Comparison of ENCODE assay signal across 13 cellular contexts in genomic region chr13:32300920-32301319, GRCh38. TPM values are rescaled to one million over a fixed set of nuclear protein-coding genes. Genes with fewer than 3 reads are reported as not detected.
DNase-seq lines count a peak whose midpoint lies in the region; ATAC-seq and TF ChIP-seq lines count a peak whose summit lies in the region.
"Had no signal": no experiment of that assay in that cellular context is flagged by ENCODE, and none has a peak within 500 bp of the region (broad histone marks: within the 10 kb centered on the region; RNA-seq: fewer than 3 reads in every experiment).

No MANE protein-coding gene starts in this region.

- ATAC-seq in activated CD8-positive, alpha-beta T cell treated with anti-CD3 and anti-CD28 coated beads for 36 hours, result peak; percentile 47
- ATAC-seq in activated CD8-positive, alpha-beta T cell treated with anti-CD3 and anti-CD28 coated beads, Interleukin-2, amount 10 ng/mL, durations not matched to agents 7 days and 5 days, result no peak
- peak; percentile 52 to 86 for ATAC-seq in activated naive CD4-positive, alpha-beta T cell treated with anti-CD3 and anti-CD28 coated beads, Interleukin-2, amount 50 U/mL, for 72 hours
- ATAC-seq in stimulated activated effector memory CD8-positive, alpha-beta T cell treated with anti-CD3 and anti-CD28 coated beads, Interleukin-12 subunit alpha, Interleukin-12 subunit beta, amount 100 ng/mL, for 72 hours, result peak; percentile 93
- ATAC-seq: A549, GM23338 had no signal

- intact Hi-C loops in activated CD8-positive, alpha-beta T cell treated with anti-CD3 and anti-CD28 coated beads for 36 hours (cut with micrococcal nuclease), result no loop called here
- intact Hi-C loops in posterior vena cava (cut with DNase I), result loop anchor here in 1 of 2 donors (10.0 kb wide), 1 partner anchor 386 kb away; no protein-coding TSS in a partner anchor

- H3K27ac Mint-ChIP-seq in activated CD8-positive, alpha-beta T cell treated with anti-CD3 and anti-CD28 coated beads for 36 hours, result no peak overlapping the region
- no peak overlapping the region for H3K27ac Mint-ChIP-seq in activated CD8-positive, alpha-beta T cell treated with anti-CD3 and anti-CD28 coated beads, Interleukin-2, amount 10 ng/mL, durations not matched to agents 7 days and 5 days
- H3K27ac Mint-ChIP-seq in activated naive CD4-positive, alpha-beta T cell treated with anti-CD3 and anti-CD28 coated beads, Interleukin-2, amount 50 U/mL, for 72 hours, result no peak overlapping the region
- no peak overlapping the region for H3K27ac Mint-ChIP-seq in stimulated activated effector memory CD8-positive, alpha-beta T cell treated with anti-CD3 and anti-CD28 coated beads, Interleukin-12 subunit alpha, Interleukin-12 subunit beta, amount 100 ng/mL, for 72 hours
- H3K27ac Mint-ChIP-seq: CD4-positive, alpha-beta memory T cell; GM23338 had no signal

- no peak for TF ChIP-seq CTCF in activated CD8-positive, alpha-beta T cell treated with anti-CD3 and anti-CD28 coated beads for 36 hours (IDR thresholded peaks at IDR 0.05)

- H3K36me3 Mint-ChIP-seq in activated CD8-positive, alpha-beta T cell treated with anti-CD3 and anti-CD28 coated beads for 36 hours (ENCODE audit: low read depth), result no peaks in the 10 kb centered on the region
- H3K36me3 Mint-ChIP-seq in activated CD8-positive, alpha-beta T cell treated with anti-CD3 and anti-CD28 coated beads, Interleukin-2, amount 10 ng/mL, durations not matched to agents 7 days and 5 days (ENCODE audit: low read depth), result no peaks in the 10 kb centered on the region
- no peaks in the 10 kb centered on the region for H3K36me3 Mint-ChIP-seq in activated naive CD4-positive, alpha-beta T cell treated with anti-CD3 and anti-CD28 coated beads, Interleukin-2, amount 50 U/mL, for 72 hours
- H3K36me3 Mint-ChIP-seq in stimulated activated effector memory CD8-positive, alpha-beta T cell treated with anti-CD3 and anti-CD28 coated beads, Interleukin-12 subunit alpha, Interleukin-12 subunit beta, amount 100 ng/mL, for 72 hours, result no peaks in the 10 kb centered on the region

- POLR2A ChIA-PET in activated CD8-positive, alpha-beta T cell treated with anti-CD3 and anti-CD28 coated beads for 36 hours (lab: Charles Lee), result interaction anchor here (1.3 kb wide), 1 partner anchor 15 kb away, joined by 4 read pairs; the partner anchor contains the start of genes BRCA2 and ZAR1L
- POLR2A ChIA-PET in activated CD8-positive, alpha-beta T cell treated with anti-CD3 and anti-CD28 coated beads, Interleukin-2, amount 10 ng/mL, durations not matched to agents 7 days and 5 days (lab: Charles Lee), result interaction anchor here (2.1 kb wide), 1 partner anchor 14 kb away, joined by 12 read pairs; the partner anchor contains the start of genes BRCA2 and ZAR1L

- peaks cover 18% of the 10 kb centered on the region for H3K27me3 Mint-ChIP-seq in activated CD8-positive, alpha-beta T cell treated with anti-CD3 and anti-CD28 coated beads for 36 hours
- H3K27me3 Mint-ChIP-seq in activated CD8-positive, alpha-beta T cell treated with anti-CD3 and anti-CD28 coated beads, Interleukin-2, amount 10 ng/mL, durations not matched to agents 7 days and 5 days (ENCODE audit: low read depth), result peaks cover 26% of the 10 kb centered on the region

- H3K9me3 Mint-ChIP-seq in activated CD8-positive, alpha-beta T cell treated with anti-CD3 and anti-CD28 coated beads for 36 hours, result no peaks in the 10 kb centered on the region
- no peaks in the 10 kb centered on the region for H3K9me3 Mint-ChIP-seq in activated CD8-positive, alpha-beta T cell treated with anti-CD3 and anti-CD28 coated beads, Interleukin-2, amount 10 ng/mL, durations not matched to agents 7 days and 5 days (ENCODE audit: insufficient read depth)
- H3K9me3 Mint-ChIP-seq in activated naive CD4-positive, alpha-beta T cell treated with anti-CD3 and anti-CD28 coated beads, Interleukin-2, amount 50 U/mL, for 72 hours, result no peaks in the 10 kb centered on the region
- H3K9me3 Mint-ChIP-seq in stimulated activated effector memory CD8-positive, alpha-beta T cell treated with anti-CD3 and anti-CD28 coated beads, Interleukin-12 subunit alpha, Interleukin-12 subunit beta, amount 100 ng/mL, for 72 hours, result no peaks in the 10 kb centered on the region
- H3K9me3 Mint-ChIP-seq: CD4-positive, alpha-beta memory T cell; GM23338 had no signal

- no peak overlapping the region for H3K4me3 Mint-ChIP-seq in activated CD8-positive, alpha-beta T cell treated with anti-CD3 and anti-CD28 coated beads for 36 hours
- H3K4me3 Mint-ChIP-seq in activated CD8-positive, alpha-beta T cell treated with anti-CD3 and anti-CD28 coated beads, Interleukin-2, amount 10 ng/mL, durations not matched to agents 7 days and 5 days, result no peak overlapping the region
- no peak overlapping the region for H3K4me3 Mint-ChIP-seq in stimulated activated effector memory CD8-positive, alpha-beta T cell treated with anti-CD3 and anti-CD28 coated beads, Interleukin-12 subunit alpha, Interleukin-12 subunit beta, amount 100 ng/mL, for 72 hours
- H3K4me3 Mint-ChIP-seq: CD4-positive, alpha-beta memory T cell; GM23338 had no signal

- no peak for DNase-seq in activated CD8-positive, alpha-beta T cell treated with anti-CD3 and anti-CD28 coated beads for 36 hours
- no peak for DNase-seq in activated CD8-positive, alpha-beta T cell treated with anti-CD3 and anti-CD28 coated beads, Interleukin-2, amount 10 ng/mL, durations not matched to agents 7 days and 5 days
- DNase-seq in activated naive CD4-positive, alpha-beta T cell treated with anti-CD3 and anti-CD28 coated beads, Interleukin-2, amount 50 U/mL, for 72 hours (ENCODE audit: low spot score in 2 of 2), result peak in 1 of 2 donors; percentile 42
- no peak for DNase-seq in activated naive CD4-positive, alpha-beta T cell treated with Interleukin-2 at 50 U/mL for 16 hours
- no peak for DNase-seq in stimulated activated effector memory CD8-positive, alpha-beta T cell treated with anti-CD3 and anti-CD28 coated beads, Interleukin-12 subunit alpha, Interleukin-12 subunit beta, amount 100 ng/mL, for 72 hours (ENCODE audit: low spot score in 2 of 2)
- DNase-seq in posterior vena cava (ENCODE audit: low spot score), result no peak
- DNase-seq: BE2C; CD4-positive, alpha-beta memory T cell; DMS79; H7 had no signal

- CTCF ChIA-PET in activated CD8-positive, alpha-beta T cell treated with anti-CD3 and anti-CD28 coated beads for 36 hours (lab: Charles Lee), result interaction anchor here (1.6 kb wide), 1 partner anchor 33 kb away, joined by 3 read pairs; no protein-coding TSS in a partner anchor
- CTCF ChIA-PET in activated CD8-positive, alpha-beta T cell treated with anti-CD3 and anti-CD28 coated beads, Interleukin-2, amount 10 ng/mL, durations not matched to agents 7 days and 5 days (lab: Charles Lee), result interaction anchor here (1.0 kb wide), 1 partner anchor 54 kb away, joined by 3 read pairs; no protein-coding TSS in a partner anchor

- peaks cover 9% of the 10 kb centered on the region for H3K4me1 Mint-ChIP-seq in activated CD8-positive, alpha-beta T cell treated with anti-CD3 and anti-CD28 coated beads for 36 hours (ENCODE audit: low read depth)
- peaks cover 6% of the 10 kb centered on the region for H3K4me1 Mint-ChIP-seq in activated CD8-positive, alpha-beta T cell treated with anti-CD3 and anti-CD28 coated beads, Interleukin-2, amount 10 ng/mL, durations not matched to agents 7 days and 5 days (ENCODE audit: low read depth)
- no peaks in the 10 kb centered on the region for H3K4me1 Mint-ChIP-seq in stimulated activated effector memory CD8-positive, alpha-beta T cell treated with anti-CD3 and anti-CD28 coated beads, Interleukin-12 subunit alpha, Interleukin-12 subunit beta, amount 100 ng/mL, for 72 hours
- H3K4me1 Mint-ChIP-seq: GM23338 had no signal

RNA-seq across cellular contexts. Expression of gene ZAR1L, which starts 14.2 kb away (rescaled TPM):
- not detected for total RNA-seq in activated CD8-positive, alpha-beta T cell treated with anti-CD3 and anti-CD28 coated beads for 36 hours
- not detected for total RNA-seq in activated CD8-positive, alpha-beta T cell treated with anti-CD3 and anti-CD28 coated beads, Interleukin-2, amount 10 ng/mL, durations not matched to agents 7 days and 5 days
- not detected for total RNA-seq in activated naive CD4-positive, alpha-beta T cell treated with anti-CD3 and anti-CD28 coated beads, Interleukin-2, amount 50 U/mL, for 72 hours
- not detected for total RNA-seq in posterior vena cava
- total RNA-seq: CD4-positive, alpha-beta memory T cell; G401; H7 had no signal

RNA-seq across cellular contexts. Expression of gene BRCA2, which starts 14.4 kb away (rescaled TPM):
- total RNA-seq in activated CD8-positive, alpha-beta T cell treated with anti-CD3 and anti-CD28 coated beads for 36 hours, result 10 to 100 TPM; 24.9 to 27.2 TPM
- 10 to 100 TPM; 28.4 to 30.7 TPM for total RNA-seq in activated CD8-positive, alpha-beta T cell treated with anti-CD3 and anti-CD28 coated beads, Interleukin-2, amount 10 ng/mL, durations not matched to agents 7 days and 5 days
- 10 to 100 TPM; 30.8 to 36.1 TPM for total RNA-seq in activated naive CD4-positive, alpha-beta T cell treated with anti-CD3 and anti-CD28 coated beads, Interleukin-2, amount 50 U/mL, for 72 hours
- total RNA-seq in posterior vena cava, result 1 to 10 TPM; 1.8 to 2.8 TPM

Comparison
In these comparisons a context has a peak if more than half of its experiments do, and no peak if none do; other contexts are left out.
1. RNA of gene BRCA2, which starts 14.4 kb away (total RNA-seq): 30.8 to 36.1 TPM in activated naive CD4-positive, alpha-beta T cell treated with anti-CD3 and anti-CD28 coated beads, Interleukin-2, amount 50 U/mL, for 72 hours, 28.4 to 30.7 TPM in activated CD8-positive, alpha-beta T cell treated with anti-CD3 and anti-CD28 coated beads, Interleukin-2, amount 10 ng/mL, durations not matched to agents 7 days and 5 days and 24.9 to 27.2 TPM in activated CD8-positive, alpha-beta T cell treated with anti-CD3 and anti-CD28 coated beads for 36 hours; 1.8 to 2.8 TPM in posterior vena cava; every median in the first group is over 4 times any median in the second.